In genomic region chr7:27032843-27033242, GRCh38 we compare ENCODE assay signal across 13 cellular contexts.
DNase-seq lines count a peak whose midpoint lies in the region; ATAC-seq, FAIRE-seq and TF ChIP-seq lines count a peak whose summit lies in the region.
"Had no signal": no experiment of that assay in that cellular context is flagged by ENCODE, and none has a peak within 500 bp of the region (broad histone marks: within the 10 kb centered on the region; RNA-seq: fewer than 3 reads in every experiment).

No MANE protein-coding gene starts in this region.

- no peak for ATAC-seq in HG03354 (IDR thresholded peaks at IDR 0.05; ENCODE audit: poor library complexity, severe bottlenecking, unreplicated experiment)
- ATAC-seq: lower lobe of right lung had no signal

- no peak overlapping the region for H3K27ac Mint-ChIP-seq in activated CD4-positive, alpha-beta memory T cell treated with anti-CD3 and anti-CD28 coated beads, Interleukin-2, amount 10 ng/mL, durations not matched to agents 7 days and 5 days

- POLR2A ChIA-PET in activated CD4-positive, alpha-beta memory T cell treated with anti-CD3 and anti-CD28 coated beads, Interleukin-2, amount 10 ng/mL, durations not matched to agents 7 days and 5 days (lab: Charles Lee), result no interaction called here

- DNase-seq in AG09309 (ENCODE audit: low read depth), result peak; percentile 8
- DNase-seq in EH (ENCODE audit: low read depth), result peak; percentile 74
- DNase-seq in NCI-H2081 (lab: John Stamatoyannopoulos, UW), result peak; percentile 21 to 75
- DNase-seq in fibroblast of villous mesenchyme (ENCODE audit: low read depth), result peak; percentile 40
- no peak for DNase-seq in activated CD4-positive, alpha-beta memory T cell treated with anti-CD3 and anti-CD28 coated beads, Interleukin-2, amount 10 ng/mL, durations not matched to agents 7 days and 5 days
- no peak for DNase-seq in frontal cortex (ENCODE audit: low spot score in 2 of 2)
- DNase-seq in stimulated activated CD4-positive, alpha-beta T cell treated with anti-CD3 and anti-CD28 coated beads, Interleukin-2, amount 100 ng/mL, for 48 hours, result no peak
- DNase-seq: CD4-positive, alpha-beta memory T cell; cerebellar nuclear complex; KBM-7; lower lobe of right lung; retina had no signal

- H3K36me3 Mint-ChIP-seq in activated CD4-positive, alpha-beta memory T cell treated with anti-CD3 and anti-CD28 coated beads, Interleukin-2, amount 10 ng/mL, durations not matched to agents 7 days and 5 days (ENCODE audit: low read depth), result no peaks in the 10 kb centered on the region

- H3K9me3 Mint-ChIP-seq in activated CD4-positive, alpha-beta memory T cell treated with anti-CD3 and anti-CD28 coated beads, Interleukin-2, amount 10 ng/mL, durations not matched to agents 7 days and 5 days, result no peaks in the 10 kb centered on the region
- H3K9me3 Mint-ChIP-seq: CD4-positive, alpha-beta memory T cell had no signal

- TF ChIP-seq CTCF in AG09309 (IDR thresholded peaks at IDR 0.05; ENCODE audit: control insufficient read depth, insufficient read depth, low read depth, low read length, missing control alignments), result no peak
- TF ChIP-seq CTCF in fibroblast of villous mesenchyme (IDR thresholded peaks at IDR 0.05; ENCODE audit: insufficient read depth, low read depth, low read length), result no peak

- no peak overlapping the region for H3K4me3 Mint-ChIP-seq in activated CD4-positive, alpha-beta memory T cell treated with anti-CD3 and anti-CD28 coated beads, Interleukin-2, amount 10 ng/mL, durations not matched to agents 7 days and 5 days

- H3K4me3 ChIP-seq in AG09309 (ENCODE audit: control insufficient read depth, low read depth, low read length) (no peak overlapping the region), fibroblast of villous mesenchyme (ENCODE audit: low read depth, low read length) (no peak overlapping the region)
- H3K4me3 ChIP-seq: lower lobe of right lung had no signal

- CTCF ChIA-PET in activated CD4-positive, alpha-beta memory T cell treated with anti-CD3 and anti-CD28 coated beads, Interleukin-2, amount 10 ng/mL, durations not matched to agents 7 days and 5 days (lab: Charles Lee), result no interaction called here

- no peaks in the 10 kb centered on the region for H3K27me3 Mint-ChIP-seq in activated CD4-positive, alpha-beta memory T cell treated with anti-CD3 and anti-CD28 coated beads, Interleukin-2, amount 10 ng/mL, durations not matched to agents 7 days and 5 days
- H3K27me3 Mint-ChIP-seq: CD4-positive, alpha-beta memory T cell had no signal

- no peak for FAIRE-seq in frontal cortex (lab: Jason Lieb, UNC)

- peaks cover 7% of the 10 kb centered on the region for H3K4me1 Mint-ChIP-seq in activated CD4-positive, alpha-beta memory T cell treated with anti-CD3 and anti-CD28 coated beads, Interleukin-2, amount 10 ng/mL, durations not matched to agents 7 days and 5 days

Comparison
In these comparisons a context has a peak if more than half of its experiments do, and no peak if none do; other contexts are left out.
1. DNase-seq: peak in AG09309 (single experiment), EH (single experiment), NCI-H2081 (2 of 2) and fibroblast of villous mesenchyme (single experiment); none in activated CD4-positive, alpha-beta memory T cell treated with anti-CD3 and anti-CD28 coated beads, Interleukin-2, amount 10 ng/mL, durations not matched to agents 7 days and 5 days (single experiment), frontal cortex (0 of 2) and stimulated activated CD4-positive, alpha-beta T cell treated with anti-CD3 and anti-CD28 coated beads, Interleukin-2, amount 100 ng/mL, for 48 hours (0 of 2).